ENCODE assay signal across 8 cellular contexts in the genomic region with DNA sequence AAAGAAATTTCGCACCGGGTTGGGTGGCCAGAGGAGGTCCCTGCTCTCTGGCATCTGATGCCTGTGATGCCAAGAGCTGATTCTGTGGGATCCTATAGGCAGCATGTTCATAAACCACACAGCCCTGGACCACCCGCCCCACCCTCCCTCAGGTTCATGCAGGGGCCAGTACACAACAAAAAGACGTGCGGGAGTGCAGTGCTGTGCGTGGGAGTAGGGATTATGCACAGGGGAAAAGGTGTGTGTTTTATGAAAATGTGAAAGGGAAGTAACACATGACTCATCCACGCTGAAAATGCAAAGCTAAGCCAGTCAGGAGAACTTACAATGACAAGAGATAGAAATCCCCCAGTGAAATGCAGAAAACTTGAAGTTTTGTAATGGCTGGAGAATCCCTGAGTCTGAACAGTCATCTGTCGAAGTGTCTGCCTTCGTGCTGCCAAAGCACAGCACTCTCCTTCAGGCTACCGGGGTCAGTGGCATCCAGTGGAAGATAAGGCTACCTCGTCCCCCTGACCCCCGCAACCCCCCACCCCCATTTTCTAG. TPM values are rescaled to one million over a fixed set of nuclear protein-coding genes. Genes with fewer than 3 reads are reported as not detected.
DNase-seq lines count a peak whose midpoint lies in the region; ATAC-seq and TF ChIP-seq lines count a peak whose summit lies in the region.

No MANE protein-coding gene starts in this region.

- H3K36me3 Mint-ChIP-seq in activated T-helper 2 cell treated with anti-CD3 and anti-CD28 coated beads, Interferon-gamma antibody, Interleukin-2, Interleukin-4, amounts not matched to agents 10 μg/mL and 5 μg/mL and 100 μg/mL, durations not matched to agents 14 hours and 24 hours and 36 hours (ENCODE audit: low read depth), result no peaks in the 10 kb centered on the region

- peaks cover 24% of the 10 kb centered on the region for H3K4me1 Mint-ChIP-seq in activated T-helper 2 cell treated with anti-CD3 and anti-CD28 coated beads, Interferon-gamma antibody, Interleukin-2, Interleukin-4, amounts not matched to agents 10 μg/mL and 5 μg/mL and 100 μg/mL, durations not matched to agents 14 hours and 24 hours and 36 hours (ENCODE audit: low read depth)

- H3K27me3 Mint-ChIP-seq in activated T-helper 2 cell treated with anti-CD3 and anti-CD28 coated beads, Interferon-gamma antibody, Interleukin-2, Interleukin-4, amounts not matched to agents 10 μg/mL and 5 μg/mL and 100 μg/mL, durations not matched to agents 14 hours and 24 hours and 36 hours (ENCODE audit: low read depth), result peaks cover 42% of the 10 kb centered on the region

- peak overlapping the region; percentile 69 for H3K27ac Mint-ChIP-seq in activated T-helper 2 cell treated with anti-CD3 and anti-CD28 coated beads, Interferon-gamma antibody, Interleukin-2, Interleukin-4, amounts not matched to agents 10 μg/mL and 5 μg/mL and 100 μg/mL, durations not matched to agents 14 hours and 24 hours and 36 hours

- ATAC-seq in GM19397 (IDR thresholded peaks at IDR 0.05; ENCODE audit: unreplicated experiment) (peak; percentile 55), HG03354 (IDR thresholded peaks at IDR 0.05; ENCODE audit: poor library complexity, severe bottlenecking, unreplicated experiment) (peak; percentile 57)

- H4K20me1 ChIP-seq in hepatocyte (ENCODE audit: insufficient read depth, poor library complexity, severe bottlenecking), result no peaks in the 10 kb centered on the region

- H3K27ac ChIP-seq in hepatocyte, result peak overlapping the region; percentile 94

- H3K4me2 ChIP-seq in hepatocyte, result peak overlapping the region; percentile 88

- peaks cover 47% of the 10 kb centered on the region for H3K4me1 ChIP-seq in hepatocyte (ENCODE audit: insufficient read depth)

- no peaks in the 10 kb centered on the region for H3K9me2 ChIP-seq in hepatocyte (replicated peaks; ENCODE audit: insufficient read depth)

- H3K79me2 ChIP-seq in hepatocyte, result peaks cover 44% of the 10 kb centered on the region

- 6% methylated on average over 12 of the region's 12 CpGs for WGBS in hepatocyte (ENCODE audit: low lambda C conversion rate, missing lambda C conversion rate)

- H2AFZ ChIP-seq in hepatocyte, result no peak overlapping the region

- peak overlapping the region; percentile 55 for H3K4me3 Mint-ChIP-seq in activated T-helper 2 cell treated with anti-CD3 and anti-CD28 coated beads, Interferon-gamma antibody, Interleukin-2, Interleukin-4, amounts not matched to agents 10 μg/mL and 5 μg/mL and 100 μg/mL, durations not matched to agents 14 hours and 24 hours and 36 hours (ENCODE audit: low read depth)

- intact Hi-C loops in activated T-helper 2 cell treated with anti-CD3 and anti-CD28 coated beads, Interferon-gamma antibody, Interleukin-2, Interleukin-4, amounts not matched to agents 10 μg/mL and 5 μg/mL and 100 μg/mL, durations not matched to agents 14 hours and 24 hours and 36 hours (cut with micrococcal nuclease), result loop anchor here (1.0 to 5.0 kb wide), 3 partner anchors 173 to 392 kb away; no protein-coding TSS in a partner anchor

- peak overlapping the region; percentile 61 for H3K4me3 ChIP-seq in hepatocyte

- no peaks in the 10 kb centered on the region for H3K27me3 ChIP-seq in hepatocyte

- no peak for TF ChIP-seq CTCF in hepatocyte (IDR thresholded peaks at IDR 0.05; ENCODE audit: poor library complexity)

- H3K9me3 Mint-ChIP-seq in activated T-helper 2 cell treated with anti-CD3 and anti-CD28 coated beads, Interferon-gamma antibody, Interleukin-2, Interleukin-4, amounts not matched to agents 10 μg/mL and 5 μg/mL and 100 μg/mL, durations not matched to agents 14 hours and 24 hours and 36 hours, result no peaks in the 10 kb centered on the region

- no peaks in the 10 kb centered on the region for H3K36me3 ChIP-seq in hepatocyte (replicated peaks; ENCODE audit: insufficient read depth, low read depth)

- peak; percentile 61 for DNase-seq in COLO829 (ENCODE audit: low spot score)
- no peak for DNase-seq in activated T-helper 2 cell treated with anti-CD3 and anti-CD28 coated beads, Interferon-gamma antibody, Interleukin-2, Interleukin-4, amounts not matched to agents 10 μg/mL and 5 μg/mL and 100 μg/mL, durations not matched to agents 14 hours and 24 hours and 36 hours (ENCODE audit: low spot score)
- DNase-seq in hepatocyte (ENCODE audit: low spot score), result peak; percentile 64
- peak in 3 of 4 experiments; percentile 23 to 33 (median 31) for DNase-seq in stimulated activated CD4-positive, alpha-beta T cell treated with anti-CD3 and anti-CD28 coated beads, Interleukin-1b, Interleukin-23, amount 100 ng/mL, for 24 hours (ENCODE audit: low read depth in 4 of 4, low spot score in 1 of 4)
- no peak for DNase-seq in mesenteric fat pad (ENCODE audit: low spot score)
- DNase-seq in SK-N-DZ (ENCODE audit: low spot score), result no peak

- no peaks in the 10 kb centered on the region for H3K9me3 ChIP-seq in hepatocyte (ENCODE audit: low read depth)

RNA-seq across cellular contexts. Expression of a gene that starts 1.1 kb away (rescaled TPM):
- 0.41 and 0.62 TPM in 2 replicates for total RNA-seq in activated T-helper 2 cell treated with anti-CD3 and anti-CD28 coated beads, Interferon-gamma antibody, Interleukin-2, Interleukin-4, amounts not matched to agents 10 μg/mL and 5 μg/mL and 100 μg/mL, durations not matched to agents 14 hours and 24 hours and 36 hours
- total RNA-seq in hepatocyte, result 20.1 and 33.2 TPM in 2 replicates
- 31.6 and 36.7 TPM in 2 replicates for polyA plus RNA-seq in hepatocyte
- 74.8 TPM for total RNA-seq in mesenteric fat pad
- polyA plus RNA-seq in SK-N-DZ (2014; cell fraction: cytosol; rRNA removed), result not detected in 2 replicates
- polyA plus RNA-seq in SK-N-DZ (2014; cell fraction: nucleus; rRNA removed), result not detected in 2 replicates

Comparison
In these comparisons a context has a peak if more than half of its experiments do, and no peak if none do; other contexts are left out.
1. DNase-seq: peak in COLO829 (single experiment), hepatocyte (single experiment) and stimulated activated CD4-positive, alpha-beta T cell treated with anti-CD3 and anti-CD28 coated beads, Interleukin-1b, Interleukin-23, amount 100 ng/mL, for 24 hours (3 of 4); none in activated T-helper 2 cell treated with anti-CD3 and anti-CD28 coated beads, Interferon-gamma antibody, Interleukin-2, Interleukin-4, amounts not matched to agents 10 μg/mL and 5 μg/mL and 100 μg/mL, durations not matched to agents 14 hours and 24 hours and 36 hours (single experiment), mesenteric fat pad (single experiment) and SK-N-DZ (single experiment).
2. RNA of a gene that starts 1.1 kb away (total RNA-seq): 74.8 TPM in mesenteric fat pad (single experiment) and 20.1 to 33.2 TPM in hepatocyte; 0.41 to 0.62 TPM in activated T-helper 2 cell treated with anti-CD3 and anti-CD28 coated beads, Interferon-gamma antibody, Interleukin-2, Interleukin-4, amounts not matched to agents 10 μg/mL and 5 μg/mL and 100 μg/mL, durations not matched to agents 14 hours and 24 hours and 36 hours; every median in the first group is over 10 times any median in the second.